1 cellular context compared by ENCODE assay signal in the genomic region with DNA sequence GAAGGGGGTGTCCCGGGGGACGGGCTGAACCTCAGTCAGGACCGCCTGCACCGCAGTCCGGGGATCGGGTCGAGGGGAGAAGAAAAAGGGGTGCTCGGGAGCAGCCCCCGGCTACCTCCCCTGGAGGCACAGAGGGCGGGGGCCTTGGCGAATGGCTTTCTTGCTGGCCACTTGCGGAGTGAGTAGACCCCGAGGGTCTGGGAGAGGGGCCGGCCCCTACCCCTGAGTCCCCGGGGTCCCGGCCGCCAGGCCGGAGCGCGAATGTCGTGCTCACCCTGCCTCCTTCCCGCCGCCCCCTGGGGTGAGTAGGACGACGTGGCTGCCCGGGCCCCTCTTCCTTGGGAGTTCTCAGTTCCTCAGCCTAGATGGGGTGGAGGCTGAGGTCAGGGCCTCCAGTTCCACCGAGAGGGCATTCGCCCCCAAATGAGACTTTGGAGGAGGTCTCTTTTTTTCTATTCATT.
TF ChIP-seq lines count a peak whose summit lies in the region.

No MANE protein-coding gene starts in this region.

TF ChIP-seq in GM12878, 131 proteins besides CTCF, POLR2A, EP300 and RAD21 (continued from another document):
- TF ChIP-seq, protein P1, sequence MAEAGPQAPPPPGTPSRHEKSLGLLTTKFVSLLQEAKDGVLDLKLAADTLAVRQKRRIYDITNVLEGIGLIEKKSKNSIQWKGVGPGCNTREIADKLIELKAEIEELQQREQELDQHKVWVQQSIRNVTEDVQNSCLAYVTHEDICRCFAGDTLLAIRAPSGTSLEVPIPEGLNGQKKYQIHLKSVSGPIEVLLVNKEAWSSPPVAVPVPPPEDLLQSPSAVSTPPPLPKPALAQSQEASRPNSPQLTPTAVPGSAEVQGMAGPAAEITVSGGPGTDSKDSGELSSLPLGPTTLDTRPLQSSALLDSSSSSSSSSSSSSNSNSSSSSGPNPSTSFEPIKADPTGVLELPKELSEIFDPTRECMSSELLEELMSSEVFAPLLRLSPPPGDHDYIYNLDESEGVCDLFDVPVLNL (IDR thresholded peaks at IDR 0.05; ENCODE audit: low read depth, low read length), result no peak
- TF ChIP-seq MTA2 (IDR thresholded peaks at IDR 0.05; ENCODE audit: low read depth), result peak; percentile 50; the same call in 1 of the 2 replicates
- no peak for TF ChIP-seq BRCA1 (IDR thresholded peaks at IDR 0.05; ENCODE audit: low read depth, low read length)
- no peak for TF ChIP-seq SREBF1 (IDR thresholded peaks at IDR 0.05; ENCODE audit: low read length)
- TF ChIP-seq EGR1 (IDR thresholded peaks at IDR 0.05; ENCODE audit: borderline replicate concordance in 1 of 2, low read depth in 2 of 2, low read length in 2 of 2), result no peak; a peak in 1 of 3 replicates
- TF ChIP-seq, protein P2, sequence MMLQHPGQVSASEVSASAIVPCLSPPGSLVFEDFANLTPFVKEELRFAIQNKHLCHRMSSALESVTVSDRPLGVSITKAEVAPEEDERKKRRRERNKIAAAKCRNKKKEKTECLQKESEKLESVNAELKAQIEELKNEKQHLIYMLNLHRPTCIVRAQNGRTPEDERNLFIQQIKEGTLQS (IDR thresholded peaks at IDR 0.05; ENCODE audit: borderline replicate concordance, extremely low read depth, low read depth, low read length), result no peak
- no peak for TF ChIP-seq ETV6 (conservative IDR thresholded peaks at IDR 0.05 in 1 of 2, IDR thresholded peaks at IDR 0.05 in 1 of 2; ENCODE audit: borderline replicate concordance in 1 of 2, low read depth in 1 of 2)
- no peak for TF ChIP-seq ZNF217 (IDR thresholded peaks at IDR 0.05)
- TF ChIP-seq, protein P3, sequence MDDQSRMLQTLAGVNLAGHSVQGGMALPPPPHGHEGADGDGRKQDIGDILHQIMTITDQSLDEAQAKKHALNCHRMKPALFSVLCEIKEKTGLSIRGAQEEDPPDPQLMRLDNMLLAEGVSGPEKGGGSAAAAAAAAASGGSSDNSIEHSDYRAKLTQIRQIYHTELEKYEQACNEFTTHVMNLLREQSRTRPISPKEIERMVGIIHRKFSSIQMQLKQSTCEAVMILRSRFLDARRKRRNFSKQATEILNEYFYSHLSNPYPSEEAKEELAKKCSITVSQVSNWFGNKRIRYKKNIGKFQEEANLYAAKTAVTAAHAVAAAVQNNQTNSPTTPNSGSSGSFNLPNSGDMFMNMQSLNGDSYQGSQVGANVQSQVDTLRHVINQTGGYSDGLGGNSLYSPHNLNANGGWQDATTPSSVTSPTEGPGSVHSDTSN (IDR thresholded peaks at IDR 0.05; ENCODE audit: insufficient replicate concordance, low read depth, low read length), result no peak
- TF ChIP-seq SMARCA5 (IDR thresholded peaks at IDR 0.05), result peak; percentile 42; the same call in 1 of the 2 replicates
- 0 out of 2 replicates have a peak, but pooled peaks have one; percentile 34 for TF ChIP-seq ZNF207 (IDR thresholded peaks at IDR 0.05; ENCODE audit: borderline replicate concordance)
- TF ChIP-seq YY1 (IDR thresholded peaks at IDR 0.05; ENCODE audit: low read depth, low read length), result 0 out of 2 replicates have a peak, but pooled peaks have one; percentile 22
- TF ChIP-seq, protein P4, sequence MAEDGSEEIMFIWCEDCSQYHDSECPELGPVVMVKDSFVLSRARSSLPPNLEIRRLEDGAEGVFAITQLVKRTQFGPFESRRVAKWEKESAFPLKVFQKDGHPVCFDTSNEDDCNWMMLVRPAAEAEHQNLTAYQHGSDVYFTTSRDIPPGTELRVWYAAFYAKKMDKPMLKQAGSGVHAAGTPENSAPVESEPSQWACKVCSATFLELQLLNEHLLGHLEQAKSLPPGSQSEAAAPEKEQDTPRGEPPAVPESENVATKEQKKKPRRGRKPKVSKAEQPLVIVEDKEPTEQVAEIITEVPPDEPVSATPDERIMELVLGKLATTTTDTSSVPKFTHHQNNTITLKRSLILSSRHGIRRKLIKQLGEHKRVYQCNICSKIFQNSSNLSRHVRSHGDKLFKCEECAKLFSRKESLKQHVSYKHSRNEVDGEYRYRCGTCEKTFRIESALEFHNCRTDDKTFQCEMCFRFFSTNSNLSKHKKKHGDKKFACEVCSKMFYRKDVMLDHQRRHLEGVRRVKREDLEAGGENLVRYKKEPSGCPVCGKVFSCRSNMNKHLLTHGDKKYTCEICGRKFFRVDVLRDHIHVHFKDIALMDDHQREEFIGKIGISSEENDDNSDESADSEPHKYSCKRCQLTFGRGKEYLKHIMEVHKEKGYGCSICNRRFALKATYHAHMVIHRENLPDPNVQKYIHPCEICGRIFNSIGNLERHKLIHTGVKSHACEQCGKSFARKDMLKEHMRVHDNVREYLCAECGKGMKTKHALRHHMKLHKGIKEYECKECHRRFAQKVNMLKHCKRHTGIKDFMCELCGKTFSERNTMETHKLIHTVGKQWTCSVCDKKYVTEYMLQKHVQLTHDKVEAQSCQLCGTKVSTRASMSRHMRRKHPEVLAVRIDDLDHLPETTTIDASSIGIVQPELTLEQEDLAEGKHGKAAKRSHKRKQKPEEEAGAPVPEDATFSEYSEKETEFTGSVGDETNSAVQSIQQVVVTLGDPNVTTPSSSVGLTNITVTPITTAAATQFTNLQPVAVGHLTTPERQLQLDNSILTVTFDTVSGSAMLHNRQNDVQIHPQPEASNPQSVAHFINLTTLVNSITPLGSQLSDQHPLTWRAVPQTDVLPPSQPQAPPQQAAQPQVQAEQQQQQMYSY (CRISPR knock-in tag; IDR thresholded peaks at IDR 0.05), result no peak
- no peak for TF ChIP-seq KDM1A (IDR thresholded peaks at IDR 0.05; ENCODE audit: borderline replicate concordance)
- no peak for TF ChIP-seq POLR2AphosphoS5 (IDR thresholded peaks at IDR 0.05; ENCODE audit: low read length)
- TF ChIP-seq BCL11A (IDR thresholded peaks at IDR 0.05; ENCODE audit: low read depth, low read length), result no peak
- TF ChIP-seq SMAD1 (IDR thresholded peaks at IDR 0.05; ENCODE audit: low read depth, partially characterized antibody), result no peak
- no peak for TF ChIP-seq ZBED1 (IDR thresholded peaks at IDR 0.05; ENCODE audit: borderline replicate concordance)
- TF ChIP-seq LARP7 (IDR thresholded peaks at IDR 0.05), result peak; percentile 81
- TF ChIP-seq, protein P5, sequence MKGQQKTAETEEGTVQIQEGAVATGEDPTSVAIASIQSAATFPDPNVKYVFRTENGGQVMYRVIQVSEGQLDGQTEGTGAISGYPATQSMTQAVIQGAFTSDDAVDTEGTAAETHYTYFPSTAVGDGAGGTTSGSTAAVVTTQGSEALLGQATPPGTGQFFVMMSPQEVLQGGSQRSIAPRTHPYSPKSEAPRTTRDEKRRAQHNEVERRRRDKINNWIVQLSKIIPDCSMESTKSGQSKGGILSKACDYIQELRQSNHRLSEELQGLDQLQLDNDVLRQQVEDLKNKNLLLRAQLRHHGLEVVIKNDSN (IDR thresholded peaks at IDR 0.05; ENCODE audit: borderline replicate concordance, extremely low read length, insufficient read depth, low read depth, low read length), result no peak
- TF ChIP-seq SMAD5 (IDR thresholded peaks at IDR 0.05; ENCODE audit: low read depth), result no peak
- TF ChIP-seq, protein P6, sequence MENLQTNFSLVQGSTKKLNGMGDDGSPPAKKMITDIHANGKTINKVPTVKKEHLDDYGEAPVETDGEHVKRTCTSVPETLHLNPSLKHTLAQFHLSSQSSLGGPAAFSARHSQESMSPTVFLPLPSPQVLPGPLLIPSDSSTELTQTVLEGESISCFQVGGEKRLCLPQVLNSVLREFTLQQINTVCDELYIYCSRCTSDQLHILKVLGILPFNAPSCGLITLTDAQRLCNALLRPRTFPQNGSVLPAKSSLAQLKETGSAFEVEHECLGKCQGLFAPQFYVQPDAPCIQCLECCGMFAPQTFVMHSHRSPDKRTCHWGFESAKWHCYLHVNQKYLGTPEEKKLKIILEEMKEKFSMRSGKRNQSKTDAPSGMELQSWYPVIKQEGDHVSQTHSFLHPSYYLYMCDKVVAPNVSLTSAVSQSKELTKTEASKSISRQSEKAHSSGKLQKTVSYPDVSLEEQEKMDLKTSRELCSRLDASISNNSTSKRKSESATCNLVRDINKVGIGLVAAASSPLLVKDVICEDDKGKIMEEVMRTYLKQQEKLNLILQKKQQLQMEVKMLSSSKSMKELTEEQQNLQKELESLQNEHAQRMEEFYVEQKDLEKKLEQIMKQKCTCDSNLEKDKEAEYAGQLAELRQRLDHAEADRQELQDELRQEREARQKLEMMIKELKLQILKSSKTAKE (IDR thresholded peaks at IDR 0.05; ENCODE audit: low read depth, poor library complexity, severe bottlenecking), result no peak
- TF ChIP-seq, protein P7, sequence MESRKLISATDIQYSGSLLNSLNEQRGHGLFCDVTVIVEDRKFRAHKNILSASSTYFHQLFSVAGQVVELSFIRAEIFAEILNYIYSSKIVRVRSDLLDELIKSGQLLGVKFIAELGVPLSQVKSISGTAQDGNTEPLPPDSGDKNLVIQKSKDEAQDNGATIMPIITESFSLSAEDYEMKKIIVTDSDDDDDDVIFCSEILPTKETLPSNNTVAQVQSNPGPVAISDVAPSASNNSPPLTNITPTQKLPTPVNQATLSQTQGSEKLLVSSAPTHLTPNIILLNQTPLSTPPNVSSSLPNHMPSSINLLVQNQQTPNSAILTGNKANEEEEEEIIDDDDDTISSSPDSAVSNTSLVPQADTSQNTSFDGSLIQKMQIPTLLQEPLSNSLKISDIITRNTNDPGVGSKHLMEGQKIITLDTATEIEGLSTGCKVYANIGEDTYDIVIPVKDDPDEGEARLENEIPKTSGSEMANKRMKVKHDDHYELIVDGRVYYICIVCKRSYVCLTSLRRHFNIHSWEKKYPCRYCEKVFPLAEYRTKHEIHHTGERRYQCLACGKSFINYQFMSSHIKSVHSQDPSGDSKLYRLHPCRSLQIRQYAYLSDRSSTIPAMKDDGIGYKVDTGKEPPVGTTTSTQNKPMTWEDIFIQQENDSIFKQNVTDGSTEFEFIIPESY (IDR thresholded peaks at IDR 0.05), result no peak
- no peak for TF ChIP-seq SRF (IDR thresholded peaks at IDR 0.05; ENCODE audit: low read depth in 2 of 2, low read length in 2 of 2)
- peak; percentile 23 for TF ChIP-seq DPF2 (IDR thresholded peaks at IDR 0.05)
- peak; percentile 69 for TF ChIP-seq GATAD2B (conservative IDR thresholded peaks at IDR 0.05; ENCODE audit: low read depth)
- peak; percentile 34; the same call in 1 of the 2 replicates for TF ChIP-seq BACH1 (IDR thresholded peaks at IDR 0.05; ENCODE audit: borderline replicate concordance)
- no peak for TF ChIP-seq ZNF24 (IDR thresholded peaks at IDR 0.05)
- no peak for TF ChIP-seq RBBP5 (conservative IDR thresholded peaks at IDR 0.05)
